ENCODE assay signal across 1 cellular context in the genomic region with DNA sequence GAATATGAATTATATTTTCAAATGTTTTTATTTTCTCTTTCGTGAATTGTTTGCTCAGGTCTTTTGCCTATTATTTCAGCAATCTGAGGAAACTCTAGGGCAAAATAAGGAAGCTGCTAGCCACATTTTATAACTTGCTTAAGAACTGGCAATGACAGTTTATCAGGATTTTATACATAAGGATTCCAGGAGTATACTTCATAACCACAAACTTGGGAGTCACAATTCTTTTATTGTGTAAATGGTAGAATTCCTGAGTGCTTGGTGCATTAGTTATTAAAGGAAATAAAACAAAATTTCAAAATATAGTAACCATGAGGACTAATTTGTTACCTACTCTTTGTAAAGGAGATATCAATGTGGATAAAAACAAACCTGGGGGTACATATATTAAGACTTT.
A peak's percentile ranks its signal among the peaks of the same experiment; 100 is the strongest.
TF ChIP-seq lines count a peak whose summit lies in the region.

No MANE protein-coding gene starts in this region.

TF ChIP-seq in SK-N-SH, 30 proteins besides CTCF, POLR2A, EP300 and RAD21 (continued from another document):
- TF ChIP-seq GATA2 (CRISPR knock-in tag; IDR thresholded peaks at IDR 0.05): no peak
- no peak for TF ChIP-seq SMC3 (IDR thresholded peaks at IDR 0.05; ENCODE audit: low read depth, low read length)
- peak; percentile 89 for TF ChIP-seq TEAD4 (IDR thresholded peaks at IDR 0.05; ENCODE audit: borderline replicate concordance, insufficient read depth)
- TF ChIP-seq FOXM1 (IDR thresholded peaks at IDR 0.05; ENCODE audit: low read depth): peak; percentile 18; the same call in 1 of the 2 replicates
- peak; percentile 32; the same call in 1 of the 2 replicates for TF ChIP-seq RXRA (IDR thresholded peaks at IDR 0.05; ENCODE audit: borderline replicate concordance, low read depth)
- TF ChIP-seq FOXJ3 (CRISPR knock-in tag; IDR thresholded peaks at IDR 0.05): no peak
- TF ChIP-seq NRF1 (IDR thresholded peaks at IDR 0.05; ENCODE audit: low read depth, low read length): no peak
- peak; percentile 57; the same call in 1 of the 2 replicates for TF ChIP-seq NFIC (IDR thresholded peaks at IDR 0.05; ENCODE audit: borderline replicate concordance)
- no peak for TF ChIP-seq EZH2phosphoT487 (IDR thresholded peaks at IDR 0.05; ENCODE audit: borderline replicate concordance, low read depth)
- TF ChIP-seq, protein P1, sequence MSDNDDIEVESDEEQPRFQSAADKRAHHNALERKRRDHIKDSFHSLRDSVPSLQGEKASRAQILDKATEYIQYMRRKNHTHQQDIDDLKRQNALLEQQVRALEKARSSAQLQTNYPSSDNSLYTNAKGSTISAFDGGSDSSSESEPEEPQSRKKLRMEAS (IDR thresholded peaks at IDR 0.05; ENCODE audit: low read depth): no peak; the same call in 1 of the 2 replicates
- TF ChIP-seq JUND (IDR thresholded peaks at IDR 0.05): peak; percentile 78
